In the genomic region with DNA sequence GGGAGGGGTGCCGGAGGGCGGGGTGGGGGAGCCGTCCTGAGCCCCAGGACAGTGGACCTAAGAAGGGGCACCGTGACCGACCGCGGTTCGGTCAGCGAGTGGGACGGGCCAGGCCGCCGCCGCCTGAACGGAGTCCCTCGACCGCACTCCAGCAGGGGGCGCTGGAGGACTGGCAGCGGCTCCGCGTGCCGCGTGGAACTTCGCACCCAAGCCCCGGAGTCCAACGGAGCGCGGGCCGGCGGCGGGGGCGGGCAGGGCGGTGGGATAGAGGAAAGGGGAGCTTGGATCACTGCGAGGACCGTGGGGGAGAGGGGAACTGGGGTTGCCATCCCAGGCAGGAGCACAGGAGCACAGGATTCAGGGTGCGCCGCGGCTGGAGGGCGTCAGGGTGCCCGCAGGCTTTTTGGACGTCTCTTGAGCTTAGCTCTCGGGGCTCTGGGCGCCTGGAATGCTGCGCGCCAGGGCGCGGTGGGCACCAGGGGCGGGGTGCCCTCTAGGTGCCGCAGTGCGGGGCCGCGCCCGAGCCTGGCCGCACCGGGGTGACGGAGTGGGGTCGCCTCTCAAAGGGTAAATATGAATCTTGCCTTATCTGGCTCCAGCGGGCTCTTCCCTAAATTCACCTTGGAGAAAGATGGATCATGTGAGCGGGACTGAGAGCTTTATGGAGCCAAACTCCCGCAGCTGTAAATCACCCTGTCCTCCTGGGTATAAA, we compare ENCODE assay signal across 1 cellular context.
TF ChIP-seq lines count a peak whose summit lies in the region.

No MANE protein-coding gene starts in this region.

TF ChIP-seq in HepG2, 621 proteins besides CTCF, POLR2A, EP300 and RAD21 (continues in another document):
- TF ChIP-seq TFAP4 (IDR thresholded peaks at IDR 0.05; ENCODE audit: borderline replicate concordance, low read depth) (no peak), POLR2AphosphoS5 (IDR thresholded peaks at IDR 0.05; ENCODE audit: low read depth, low read length) (no peak), SMC3 (IDR thresholded peaks at IDR 0.05; ENCODE audit: low read length) (no peak), ZNF703 (CRISPR knock-in tag; IDR thresholded peaks at IDR 0.05; ENCODE audit: borderline replicate concordance) (0 out of 2 replicates have a peak, but pooled peaks have one; percentile 39), SRSF1 (optimal IDR thresholded peaks at IDR 0.05; ENCODE audit: low read depth, low read length) (no peak), ZNF180 (CRISPR knock-in tag; IDR thresholded peaks at IDR 0.05; ENCODE audit: borderline replicate concordance, low read depth) (no peak), PHF21A (CRISPR knock-in tag; IDR thresholded peaks at IDR 0.05) (no peak), NFKBIZ (CRISPR knock-in tag; IDR thresholded peaks at IDR 0.05) (no peak), STAG1 (CRISPR knock-in tag; IDR thresholded peaks at IDR 0.05) (peak; percentile 85), ZNF30 (CRISPR knock-in tag; IDR thresholded peaks at IDR 0.05) (no peak), HNF4G (IDR thresholded peaks at IDR 0.05; ENCODE audit: borderline replicate concordance, low read depth, low read length) (peak; percentile 39; the same call in 1 of the 2 replicates), HNF4G (CRISPR knock-in tag; IDR thresholded peaks at IDR 0.05; ENCODE audit: borderline replicate concordance, low read depth) (no peak), CSRNP2 (CRISPR knock-in tag; conservative IDR thresholded peaks at IDR 0.05; ENCODE audit: low read depth) (no peak), TCF7 (IDR thresholded peaks at IDR 0.05; ENCODE audit: low read depth) (no peak), ISL2 (CRISPR knock-in tag; IDR thresholded peaks at IDR 0.05) (no peak; the same call in 1 of the 2 replicates), NFRKB (IDR thresholded peaks at IDR 0.05) (no peak), SMARCC2 (IDR thresholded peaks at IDR 0.05) (no peak), ZNF160 (CRISPR knock-in tag; IDR thresholded peaks at IDR 0.05) (no peak), ZFP82 (CRISPR knock-in tag; IDR thresholded peaks at IDR 0.05; ENCODE audit: borderline replicate concordance) (no peak), ZNF749 (CRISPR knock-in tag; IDR thresholded peaks at IDR 0.05; ENCODE audit: borderline replicate concordance) (0 out of 2 replicates have a peak, but pooled peaks have one; percentile 73), ZNF841 (CRISPR knock-in tag; IDR thresholded peaks at IDR 0.05; ENCODE audit: borderline replicate concordance) (no peak), EED (CRISPR knock-in tag; IDR thresholded peaks at IDR 0.05) (peak; percentile 65; the same call in 1 of the 2 replicates), ZBED4 (CRISPR knock-in tag; IDR thresholded peaks at IDR 0.05; ENCODE audit: borderline replicate concordance) (peak; percentile 86; the same call in 1 of the 2 replicates), ZNF547 (CRISPR knock-in tag; IDR thresholded peaks at IDR 0.05) (peak; percentile 66; the same call in 1 of the 2 replicates), ZNF563 (CRISPR knock-in tag; IDR thresholded peaks at IDR 0.05) (no peak), SNAPC2 (CRISPR knock-in tag; IDR thresholded peaks at IDR 0.05) (no peak), ZNF879 (CRISPR knock-in tag; IDR thresholded peaks at IDR 0.05) (no peak), SATB2 (CRISPR knock-in tag; IDR thresholded peaks at IDR 0.05) (no peak), NAIF1 (CRISPR knock-in tag; IDR thresholded peaks at IDR 0.05; ENCODE audit: borderline replicate concordance) (no peak), NFE2 (CRISPR knock-in tag; IDR thresholded peaks at IDR 0.05) (no peak), HHEX (CRISPR knock-in tag; IDR thresholded peaks at IDR 0.05) (no peak), KLF6 (CRISPR knock-in tag; IDR thresholded peaks at IDR 0.05) (peak; percentile 77; the same call in 1 of the 2 replicates), ZNF577 (CRISPR knock-in tag; IDR thresholded peaks at IDR 0.05; ENCODE audit: borderline replicate concordance, low read depth) (no peak), ZNF296 (CRISPR knock-in tag; conservative IDR thresholded peaks at IDR 0.05) (no peak), ZNF557 (CRISPR knock-in tag; IDR thresholded peaks at IDR 0.05) (no peak)
- TF ChIP-seq, protein P1, sequence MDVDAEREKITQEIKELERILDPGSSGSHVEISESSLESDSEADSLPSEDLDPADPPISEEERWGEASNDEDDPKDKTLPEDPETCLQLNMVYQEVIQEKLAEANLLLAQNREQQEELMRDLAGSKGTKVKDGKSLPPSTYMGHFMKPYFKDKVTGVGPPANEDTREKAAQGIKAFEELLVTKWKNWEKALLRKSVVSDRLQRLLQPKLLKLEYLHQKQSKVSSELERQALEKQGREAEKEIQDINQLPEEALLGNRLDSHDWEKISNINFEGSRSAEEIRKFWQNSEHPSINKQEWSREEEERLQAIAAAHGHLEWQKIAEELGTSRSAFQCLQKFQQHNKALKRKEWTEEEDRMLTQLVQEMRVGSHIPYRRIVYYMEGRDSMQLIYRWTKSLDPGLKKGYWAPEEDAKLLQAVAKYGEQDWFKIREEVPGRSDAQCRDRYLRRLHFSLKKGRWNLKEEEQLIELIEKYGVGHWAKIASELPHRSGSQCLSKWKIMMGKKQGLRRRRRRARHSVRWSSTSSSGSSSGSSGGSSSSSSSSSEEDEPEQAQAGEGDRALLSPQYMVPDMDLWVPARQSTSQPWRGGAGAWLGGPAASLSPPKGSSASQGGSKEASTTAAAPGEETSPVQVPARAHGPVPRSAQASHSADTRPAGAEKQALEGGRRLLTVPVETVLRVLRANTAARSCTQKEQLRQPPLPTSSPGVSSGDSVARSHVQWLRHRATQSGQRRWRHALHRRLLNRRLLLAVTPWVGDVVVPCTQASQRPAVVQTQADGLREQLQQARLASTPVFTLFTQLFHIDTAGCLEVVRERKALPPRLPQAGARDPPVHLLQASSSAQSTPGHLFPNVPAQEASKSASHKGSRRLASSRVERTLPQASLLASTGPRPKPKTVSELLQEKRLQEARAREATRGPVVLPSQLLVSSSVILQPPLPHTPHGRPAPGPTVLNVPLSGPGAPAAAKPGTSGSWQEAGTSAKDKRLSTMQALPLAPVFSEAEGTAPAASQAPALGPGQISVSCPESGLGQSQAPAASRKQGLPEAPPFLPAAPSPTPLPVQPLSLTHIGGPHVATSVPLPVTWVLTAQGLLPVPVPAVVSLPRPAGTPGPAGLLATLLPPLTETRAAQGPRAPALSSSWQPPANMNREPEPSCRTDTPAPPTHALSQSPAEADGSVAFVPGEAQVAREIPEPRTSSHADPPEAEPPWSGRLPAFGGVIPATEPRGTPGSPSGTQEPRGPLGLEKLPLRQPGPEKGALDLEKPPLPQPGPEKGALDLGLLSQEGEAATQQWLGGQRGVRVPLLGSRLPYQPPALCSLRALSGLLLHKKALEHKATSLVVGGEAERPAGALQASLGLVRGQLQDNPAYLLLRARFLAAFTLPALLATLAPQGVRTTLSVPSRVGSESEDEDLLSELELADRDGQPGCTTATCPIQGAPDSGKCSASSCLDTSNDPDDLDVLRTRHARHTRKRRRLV (CRISPR knock-in tag; IDR thresholded peaks at IDR 0.05): no peak
- TF ChIP-seq, protein P2, sequence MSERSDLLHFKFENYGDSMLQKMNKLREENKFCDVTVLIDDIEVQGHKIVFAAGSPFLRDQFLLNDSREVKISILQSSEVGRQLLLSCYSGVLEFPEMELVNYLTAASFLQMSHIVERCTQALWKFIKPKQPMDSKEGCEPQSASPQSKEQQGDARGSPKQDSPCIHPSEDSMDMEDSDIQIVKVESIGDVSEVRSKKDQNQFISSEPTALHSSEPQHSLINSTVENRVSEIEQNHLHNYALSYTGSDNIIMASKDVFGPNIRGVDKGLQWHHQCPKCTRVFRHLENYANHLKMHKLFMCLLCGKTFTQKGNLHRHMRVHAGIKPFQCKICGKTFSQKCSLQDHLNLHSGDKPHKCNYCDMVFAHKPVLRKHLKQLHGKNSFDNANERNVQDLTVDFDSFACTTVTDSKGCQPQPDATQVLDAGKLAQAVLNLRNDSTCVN (CRISPR knock-in tag; IDR thresholded peaks at IDR 0.05; ENCODE audit: borderline replicate concordance): peak; percentile 65; the same call in 1 of the 2 replicates
- TF ChIP-seq, protein P3, sequence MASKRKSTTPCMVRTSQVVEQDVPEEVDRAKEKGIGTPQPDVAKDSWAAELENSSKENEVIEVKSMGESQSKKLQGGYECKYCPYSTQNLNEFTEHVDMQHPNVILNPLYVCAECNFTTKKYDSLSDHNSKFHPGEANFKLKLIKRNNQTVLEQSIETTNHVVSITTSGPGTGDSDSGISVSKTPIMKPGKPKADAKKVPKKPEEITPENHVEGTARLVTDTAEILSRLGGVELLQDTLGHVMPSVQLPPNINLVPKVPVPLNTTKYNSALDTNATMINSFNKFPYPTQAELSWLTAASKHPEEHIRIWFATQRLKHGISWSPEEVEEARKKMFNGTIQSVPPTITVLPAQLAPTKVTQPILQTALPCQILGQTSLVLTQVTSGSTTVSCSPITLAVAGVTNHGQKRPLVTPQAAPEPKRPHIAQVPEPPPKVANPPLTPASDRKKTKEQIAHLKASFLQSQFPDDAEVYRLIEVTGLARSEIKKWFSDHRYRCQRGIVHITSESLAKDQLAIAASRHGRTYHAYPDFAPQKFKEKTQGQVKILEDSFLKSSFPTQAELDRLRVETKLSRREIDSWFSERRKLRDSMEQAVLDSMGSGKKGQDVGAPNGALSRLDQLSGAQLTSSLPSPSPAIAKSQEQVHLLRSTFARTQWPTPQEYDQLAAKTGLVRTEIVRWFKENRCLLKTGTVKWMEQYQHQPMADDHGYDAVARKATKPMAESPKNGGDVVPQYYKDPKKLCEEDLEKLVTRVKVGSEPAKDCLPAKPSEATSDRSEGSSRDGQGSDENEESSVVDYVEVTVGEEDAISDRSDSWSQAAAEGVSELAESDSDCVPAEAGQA (IDR thresholded peaks at IDR 0.05; ENCODE audit: low read depth): no peak
- TF ChIP-seq, protein P3 (CRISPR knock-in tag; IDR thresholded peaks at IDR 0.05; ENCODE audit: borderline replicate concordance): no peak
- TF ChIP-seq, protein P4, sequence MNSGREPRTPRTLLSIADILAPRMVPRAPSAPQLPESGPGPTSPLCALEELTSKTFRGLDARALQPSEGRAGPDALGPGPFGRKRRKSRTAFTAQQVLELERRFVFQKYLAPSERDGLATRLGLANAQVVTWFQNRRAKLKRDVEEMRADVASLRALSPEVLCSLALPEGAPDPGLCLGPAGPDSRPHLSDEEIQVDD (CRISPR knock-in tag; IDR thresholded peaks at IDR 0.05; ENCODE audit: borderline replicate concordance): peak; percentile 78; the same call in 1 of the 2 replicates
- TF ChIP-seq, protein P5, sequence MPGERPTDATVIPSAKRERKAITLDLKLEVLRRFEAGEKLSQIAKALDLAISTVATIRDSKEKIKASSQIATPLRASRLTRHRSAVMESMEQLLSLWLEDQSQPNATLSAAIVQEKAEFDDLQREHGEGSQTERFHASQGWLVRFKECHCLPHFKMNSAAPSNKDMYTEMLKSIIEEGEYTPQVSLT (CRISPR knock-in tag; IDR thresholded peaks at IDR 0.05; ENCODE audit: borderline replicate concordance, low read depth): no peak
